In genomic region chr20:49985617-49986016, GRCh38 we compare ENCODE assay signal across 12 cellular contexts. TPM values are rescaled to one million over a fixed set of nuclear protein-coding genes. Genes with fewer than 3 reads are reported as not detected.
DNase-seq lines count a peak whose midpoint lies in the region; ATAC-seq and TF ChIP-seq lines count a peak whose summit lies in the region.
"Had no signal": no experiment of that assay in that cellular context is flagged by ENCODE, and none has a peak within 500 bp of the region (broad histone marks: within the 10 kb centered on the region; RNA-seq: fewer than 3 reads in every experiment).

No MANE protein-coding gene starts in this region.

- in situ Hi-C loops in brain microvascular endothelial cell (cut with HindIII; ENCODE audit: low pct_ligation_motif_present, low sequenced_read_pairs) = no loop called here

- peaks cover 22% of the 10 kb centered on the region for H3K36me3 ChIP-seq in brain microvascular endothelial cell (replicated peaks)
- H3K36me3 ChIP-seq in lung (ENCODE audit: control insufficient read depth in 2 of 2, insufficient read depth in 2 of 2, low read length in 2 of 2) = peaks cover 0 to 8% of the 10 kb centered on the region in 2 donors
- peaks cover 0 to 10% (median 0%) of the 10 kb centered on the region in 3 donors for H3K36me3 ChIP-seq in tibial nerve
- no peaks in the 10 kb centered on the region for H3K36me3 ChIP-seq in adrenal gland (replicated peaks in 1 of 2)

- CTCF ChIA-PET in T-cell (lab: Charles Lee) = interaction anchor here in 1 of 2 donors (1.5 kb wide), 1 partner anchor 86 kb away, joined by 4 read pairs; no protein-coding TSS in a partner anchor

- DNase-seq in NCI-H524 (lab: John Stamatoyannopoulos, UW) = peak; percentile 58 to 65
- no peak for DNase-seq in NCI-H524 treated with DMSO at 0.1 percent for 48 hours (lab: John Stamatoyannopoulos, UW)
- DNase-seq in brain microvascular endothelial cell = no peak
- no peak for DNase-seq in lung (ENCODE audit: low spot score)
- no peak for DNase-seq in tibial nerve (ENCODE audit: low spot score in 2 of 2)
- DNase-seq in T-cell = no peak
- no peak for DNase-seq in adrenal gland
- DNase-seq in foreskin keratinocyte = no peak
- DNase-seq: 8988T, DMS53, NCI-H2227 treated with DMSO at 0.1 percent for 48 hours had no signal

- H3K27ac Mint-ChIP-seq in T-cell = no peak overlapping the region

- H3K27me3 ChIP-seq in brain microvascular endothelial cell (replicated peaks) (no peaks in the 10 kb centered on the region), lung (ENCODE audit: control insufficient read depth, insufficient read depth) (no peaks in the 10 kb centered on the region), tibial nerve (no peaks in the 10 kb centered on the region), adrenal gland (no peaks in the 10 kb centered on the region), foreskin keratinocyte (peaks cover 40% of the 10 kb centered on the region)

- H3K9me3 Mint-ChIP-seq in T-cell = no peaks in the 10 kb centered on the region

- TF ChIP-seq CTCF in brain microvascular endothelial cell (IDR thresholded peaks at IDR 0.05; ENCODE audit: low read depth, low read length, missing control alignments) (no peak), lung (IDR thresholded peaks at IDR 0.05; ENCODE audit: control extremely low read depth, extremely low read depth) (no peak), tibial nerve (IDR thresholded peaks at IDR 0.05) (no peak), adrenal gland (IDR thresholded peaks at IDR 0.05) (no peak), foreskin keratinocyte (conservative IDR thresholded peaks at IDR 0.05) (no peak)

- ATAC-seq in lung (ENCODE audit: insufficient read depth, low FRiP score) (no peak), T-cell (replicated peaks in 1 of 4) (no peak), foreskin keratinocyte (no peak)
- ATAC-seq: Right ventricle myocardium inferior had no signal

- H3K27ac ChIP-seq in brain microvascular endothelial cell = no peak overlapping the region
- no peak overlapping the region for H3K27ac ChIP-seq in lung (ENCODE audit: low read depth in 1 of 2, low read length in 1 of 2)
- H3K27ac ChIP-seq in tibial nerve = peak overlapping the region in 3 of 4 donors; percentile 17 to 95 (median 80)
- peak overlapping the region in 2 of 5 donors; percentile 8 to 94 for H3K27ac ChIP-seq in adrenal gland
- no peak overlapping the region for H3K27ac ChIP-seq in foreskin keratinocyte

- peaks cover 0 to 22% of the 10 kb centered on the region in 2 donors for H3K4me1 ChIP-seq in lung (ENCODE audit: control insufficient read depth in 2 of 2, insufficient read depth in 2 of 2, low read length in 2 of 2)
- peaks cover 0 to 97% (median 52%) of the 10 kb centered on the region in 4 donors for H3K4me1 ChIP-seq in tibial nerve
- H3K4me1 ChIP-seq in adrenal gland (replicated peaks in 1 of 2) = peaks cover 7 to 31% of the 10 kb centered on the region in 2 donors
- no peaks in the 10 kb centered on the region for H3K4me1 ChIP-seq in foreskin keratinocyte

- H3K4me3 Mint-ChIP-seq in T-cell = no peak overlapping the region

- H3K9me3 ChIP-seq in lung (ENCODE audit: control insufficient read depth in 2 of 2, insufficient read depth in 1 of 2, low read length in 1 of 2) = no peaks in the 10 kb centered on the region
- no peaks in the 10 kb centered on the region for H3K9me3 ChIP-seq in tibial nerve
- H3K9me3 ChIP-seq in adrenal gland (replicated peaks in 1 of 3) = no peaks in the 10 kb centered on the region

- WGBS in lung, 2 donors = 80 to 87% methylated on average over 13 of the region's 13 CpGs
- 58 to 64% methylated on average over 11 to 13 of the region's 13 CpGs for WGBS in tibial nerve, 2 donors
- WGBS in adrenal gland, 4 donors = 57 to 65% (median 60%) methylated on average over 5 to 13 of the region's 13 CpGs

- H3K4me3 ChIP-seq in brain microvascular endothelial cell (ENCODE audit: low read depth, low read length) (peak overlapping the region; percentile 97), lung (peak overlapping the region; percentile 33), tibial nerve (peak overlapping the region; percentile 1 to 61 (median 32)), adrenal gland (peak overlapping the region in 1 of 4 donors; percentile 47)

- TF ChIP-seq EP300 in tibial nerve (IDR thresholded peaks at IDR 0.05) = no peak

- TF ChIP-seq POLR2A in tibial nerve (IDR thresholded peaks at IDR 0.05) (no peak), adrenal gland (IDR thresholded peaks at IDR 0.05) (no peak)

- POLR2A ChIA-PET in T-cell (lab: Charles Lee) = no interaction called here

- intact Hi-C loops in adrenal gland (cut with DNase I) = no loop called here

- H3K4me1 Mint-ChIP-seq in T-cell = peaks cover 16 to 20% (median 17%) of the 10 kb centered on the region in 3 donors

- H3K36me3 Mint-ChIP-seq in T-cell = no peaks in the 10 kb centered on the region

- H3K27me3 Mint-ChIP-seq in T-cell = peaks cover 0 to 3% of the 10 kb centered on the region in 2 donors

RNA-seq across cellular contexts. Expression of gene SNAI1, which starts 2.8 kb away (rescaled TPM):
- 1 to 10 TPM in 1 of 2 donors, under 1 TPM in 1; 0.74 to 3.6 TPM for total RNA-seq in lung
- polyA plus RNA-seq in lung = 10 to 100 TPM in 1 of 2 donors, 1 to 10 TPM in 1; 7.3 to 12.0 TPM
- 10 to 100 TPM in 1 of 4 donors, 1 to 10 TPM in 3; 4.2 to 14.4 (median 6.0) TPM for total RNA-seq in tibial nerve
- total RNA-seq in T-cell = 1 to 10 TPM in 3 of 5 donors, under 1 TPM in 2; 0.95 to 3.1 (median 1.3) TPM
- 10 to 100 TPM in 3 of 8 donors, 1 to 10 TPM in 5; 2.2 to 12.1 (median 8.4) TPM for total RNA-seq in adrenal gland
- 10 to 100 TPM in 2 of 3 donors, 1 to 10 TPM in 1; 2.6 to 13.2 (median 10.9) TPM for polyA plus RNA-seq in adrenal gland
- total RNA-seq in foreskin keratinocyte = 0.04 TPM in 1 of 2 replicates, not detected in the other
- polyA plus RNA-seq in foreskin keratinocyte = 0.04 TPM in 1 of 2 replicates, not detected in the other

RNA-seq across cellular contexts. Expression of gene RNF114, which starts 49.4 kb away (rescaled TPM):
- total RNA-seq in lung (10 to 100 TPM; 63.0 to 69.7 TPM), tibial nerve (100 to 1,000 TPM; 211 to 311 (median 272) TPM), T-cell (100 to 1,000 TPM in 2 of 5 donors, 10 to 100 TPM in 3; 83.5 to 109 (median 95.7) TPM), adrenal gland (100 to 1,000 TPM in 4 of 8 donors, 10 to 100 TPM in 4; 62.5 to 201 (median 100) TPM), foreskin keratinocyte (44.1 and 50.9 TPM in 2 replicates)
- polyA plus RNA-seq in lung (10 to 100 TPM; 37.6 to 57.1 TPM), adrenal gland (10 to 100 TPM; 26.9 to 47.8 (median 41.3) TPM), foreskin keratinocyte (54.6 and 57.7 TPM in 2 replicates)

Comparison
In these comparisons a context has a peak if more than half of its experiments do, and no peak if none do; other contexts are left out.
1. DNase-seq: peak in NCI-H524 (2 of 2); none in NCI-H524 treated with DMSO at 0.1 percent for 48 hours (single experiment), brain microvascular endothelial cell (single experiment), lung (single experiment), tibial nerve (0 of 2), T-cell (0 of 34), adrenal gland (0 of 7) and foreskin keratinocyte (0 of 2).
2. H3K27ac ChIP-seq: peak in tibial nerve (3 of 4); none in brain microvascular endothelial cell (single experiment), lung (0 of 2) and foreskin keratinocyte (single experiment).